ENCODE assay signal across 12 cellular contexts in genomic region chr15:48440084-48440483, GRCh38.
DNase-seq lines count a peak whose midpoint lies in the region; ATAC-seq and TF ChIP-seq lines count a peak whose summit lies in the region.
"Had no signal": no experiment of that assay in that cellular context is flagged by ENCODE, and none has a peak within 500 bp of the region (broad histone marks: within the 10 kb centered on the region; RNA-seq: fewer than 3 reads in every experiment).

No MANE protein-coding gene starts in this region.

- POLR2A ChIA-PET in CD8-positive, alpha-beta memory T cell (lab: Charles Lee) = no interaction called here

- H3K36me3 Mint-ChIP-seq in CD8-positive, alpha-beta memory T cell = no peaks in the 10 kb centered on the region

- H3K4me3 Mint-ChIP-seq in CD8-positive, alpha-beta memory T cell = no peak overlapping the region

- H3K4me1 ChIP-seq in mucosa of descending colon (ENCODE audit: low read depth) = no peaks in the 10 kb centered on the region
- peaks cover 0 to 3% of the 10 kb centered on the region in 2 donors for H3K4me1 ChIP-seq in aorta (ENCODE audit: control insufficient read depth in 1 of 2, insufficient read depth in 2 of 2, low read length in 2 of 2)
- H3K4me1 ChIP-seq in CD8-positive, alpha-beta memory T cell (ENCODE audit: insufficient read depth, low read length) = no peaks in the 10 kb centered on the region

- H3K36me3 ChIP-seq in mucosa of descending colon (ENCODE audit: low read depth) (no peaks in the 10 kb centered on the region), aorta (ENCODE audit: control insufficient read depth in 1 of 2, insufficient read depth in 2 of 2, low read length in 1 of 2) (peaks cover 7 to 12% of the 10 kb centered on the region in 2 donors)
- H3K36me3 ChIP-seq in CD8-positive, alpha-beta memory T cell (ENCODE audit: insufficient read depth, low read length) = no peaks in the 10 kb centered on the region

- H3K4me1 Mint-ChIP-seq in CD8-positive, alpha-beta memory T cell = no peaks in the 10 kb centered on the region

- CTCF ChIA-PET in CD8-positive, alpha-beta memory T cell (lab: Charles Lee) = no interaction called here

- H3K27me3 ChIP-seq in aorta (ENCODE audit: control insufficient read depth in 1 of 2, insufficient read depth in 2 of 2, low read length in 1 of 2) = no peaks in the 10 kb centered on the region
- H3K27me3 ChIP-seq in CD8-positive, alpha-beta memory T cell (ENCODE audit: insufficient read depth, low read length, poor library complexity, severe bottlenecking) = no peaks in the 10 kb centered on the region

- TF ChIP-seq CTCF in fibroblast of mammary gland (conservative IDR thresholded peaks at IDR 0.05; ENCODE audit: control insufficient read depth, insufficient read depth, low read depth, low read length) (no peak), mucosa of descending colon (IDR thresholded peaks at IDR 0.05) (no peak)

- H3K27ac Mint-ChIP-seq in CD8-positive, alpha-beta memory T cell = no peak overlapping the region
- H3K27ac Mint-ChIP-seq: activated T-helper 2 cell treated with anti-CD3 and anti-CD28 coated beads, Interferon-gamma antibody, Interleukin-2, Interleukin-4, amounts not matched to agents 10 μg/mL and 5 μg/mL and 100 μg/mL, durations not matched to agents 14 hours and 24 hours and 36 hours had no signal

- peaks cover 1 to 6% of the 10 kb centered on the region in 2 donors for H3K27me3 Mint-ChIP-seq in CD8-positive, alpha-beta memory T cell

- ATAC-seq in Right ventricle myocardium inferior (peak; percentile 92), mucosa of descending colon (peak; percentile 28), aorta (ENCODE audit: low FRiP score) (peak; percentile 72)
- ATAC-seq: PC-3 had no signal

- no peak overlapping the region for H3K4me3 ChIP-seq in fibroblast of mammary gland (ENCODE audit: control insufficient read depth, low read depth, low read length)
- no peak overlapping the region for H3K4me3 ChIP-seq in mucosa of descending colon
- no peak overlapping the region for H3K4me3 ChIP-seq in aorta (ENCODE audit: low read length in 2 of 2)
- no peak overlapping the region for H3K4me3 ChIP-seq in CD8-positive, alpha-beta memory T cell (ENCODE audit: low read length)

- no peak for DNase-seq in Right ventricle myocardium inferior (ENCODE audit: missing footprints)
- no peak for DNase-seq in cardiac septum (ENCODE audit: low spot score)
- peak; percentile 93 for DNase-seq in fibroblast of mammary gland (ENCODE audit: low read depth)
- no peak for DNase-seq in mucosa of descending colon
- DNase-seq in aorta = no peak
- no peak for DNase-seq in NCI-H446 (lab: John Stamatoyannopoulos, UW)
- no peak for DNase-seq in CD8-positive, alpha-beta memory T cell
- no peak for DNase-seq in activated effector memory CD4-positive, alpha-beta T cell treated with Interleukin-2 at 50 U/mL for 16 hours
- DNase-seq: kidney, NCI-H2029, PC-3 had no signal

- WGBS in aorta, 2 donors = 5 to 10% methylated on average over 3 of the region's 3 CpGs

- peak overlapping the region in 1 of 2 donors; percentile 20 for H3K27ac ChIP-seq in aorta (ENCODE audit: low read depth in 1 of 2, low read length in 2 of 2)
- no peak overlapping the region for H3K27ac ChIP-seq in CD8-positive, alpha-beta memory T cell (ENCODE audit: low read depth, low read length)

- no peaks in the 10 kb centered on the region for H3K9me3 ChIP-seq in mucosa of descending colon
- H3K9me3 ChIP-seq in aorta (ENCODE audit: control insufficient read depth, low read length) = no peaks in the 10 kb centered on the region
- H3K9me3 ChIP-seq in CD8-positive, alpha-beta memory T cell (ENCODE audit: low read length) = no peaks in the 10 kb centered on the region

- H3K9me3 Mint-ChIP-seq in CD8-positive, alpha-beta memory T cell = no peaks in the 10 kb centered on the region
- H3K9me3 Mint-ChIP-seq: activated T-helper 2 cell treated with anti-CD3 and anti-CD28 coated beads, Interferon-gamma antibody, Interleukin-2, Interleukin-4, amounts not matched to agents 10 μg/mL and 5 μg/mL and 100 μg/mL, durations not matched to agents 14 hours and 24 hours and 36 hours had no signal

- intact Hi-C loops in Right ventricle myocardium inferior (cut with DNase I) = no loop called here
- intact Hi-C loops in cardiac septum (cut with DNase I) = loop anchor here (10.0 kb wide), 1 partner anchor 65 kb away; no protein-coding TSS in a partner anchor
- intact Hi-C loops in mucosa of descending colon (cut with DNase I, micrococcal nuclease) = no loop called here
- intact Hi-C loops in aorta (cut with DNase I) = no loop called here

Comparison
In these comparisons a context has a peak if more than half of its experiments do, and no peak if none do; other contexts are left out.
1. ATAC-seq: peak in every context shown above with its lines; median percentile 92 in Right ventricle myocardium inferior; 72 in aorta; 28 in mucosa of descending colon.